16 cellular contexts compared by ENCODE assay signal in the genomic region with DNA sequence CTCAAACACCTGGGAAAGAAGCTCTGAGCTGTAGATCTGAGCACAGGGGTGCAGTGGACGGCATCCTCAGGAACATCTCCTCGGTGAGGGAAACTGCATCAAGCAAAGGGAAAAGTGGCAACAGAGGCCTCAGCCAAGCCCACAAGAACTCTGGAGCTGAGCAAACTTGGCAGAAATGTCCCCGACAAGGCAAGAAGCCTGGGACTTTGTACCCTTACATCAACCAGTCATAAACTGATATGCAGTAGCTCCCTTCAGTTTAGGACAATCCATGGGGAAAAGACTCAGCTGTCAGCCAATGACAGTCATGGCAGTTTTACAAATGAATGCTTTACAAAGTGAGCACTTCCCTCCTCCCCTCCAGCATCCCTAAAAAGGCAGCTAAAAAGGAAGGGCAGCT.
A peak's percentile ranks its signal among the peaks of the same experiment; 100 is the strongest.
DNase-seq lines count a peak whose midpoint lies in the region; ATAC-seq and TF ChIP-seq lines count a peak whose summit lies in the region.
"Had no signal": no experiment of that assay in that cellular context is flagged by ENCODE, and none has a peak within 500 bp of the region (broad histone marks: within the 10 kb centered on the region; RNA-seq: fewer than 3 reads in every experiment).

No MANE protein-coding gene starts in this region.

- 84% methylated on average over 3 of the region's 3 CpGs for WGBS in hepatocyte (ENCODE audit: low lambda C conversion rate, missing lambda C conversion rate)

- no peak for TF ChIP-seq CTCF in coronary artery (IDR thresholded peaks at IDR 0.05)
- no peak for TF ChIP-seq CTCF in hepatocyte (IDR thresholded peaks at IDR 0.05; ENCODE audit: poor library complexity)
- no peak for TF ChIP-seq CTCF in mucosa of descending colon (IDR thresholded peaks at IDR 0.05)

- H3K27me3 Mint-ChIP-seq in activated CD4-positive, alpha-beta T cell treated with anti-CD3 and anti-CD28 coated beads, Interleukin-2, amount 10 ng/mL, durations not matched to agents 24 days and 14 days: peaks cover 3% of the 10 kb centered on the region

- H4K20me1 ChIP-seq in hepatocyte (ENCODE audit: insufficient read depth, poor library complexity, severe bottlenecking): no peaks in the 10 kb centered on the region

- intact Hi-C loops in mucosa of descending colon (cut with DNase I, micrococcal nuclease): no loop called here
- intact Hi-C loops in activated CD4-positive, alpha-beta T cell treated with anti-CD3 and anti-CD28 coated beads, Interleukin-2, amount 10 ng/mL, durations not matched to agents 24 days and 14 days (cut with micrococcal nuclease): no loop called here

- DNase-seq in coronary artery (ENCODE audit: low spot score) (peak; percentile 7), hepatocyte (ENCODE audit: low spot score) (peak; percentile 44), mucosa of descending colon (peak in 1 of 3 donors; percentile 37), DMS 273 (lab: John Stamatoyannopoulos, UW; ENCODE audit: unreplicated experiment) (no peak)
- DNase-seq in activated CD4-positive, alpha-beta T cell treated with anti-CD3 and anti-CD28 coated beads, Interleukin-2, amount 10 ng/mL, durations not matched to agents 24 days and 14 days: no peak
- DNase-seq: ACHN; Caco-2; CD4-positive, alpha-beta T cell; DMS153; DMS79; GDM1; GM23248; IMR-90 had no signal

- no peaks in the 10 kb centered on the region for H3K27me3 ChIP-seq in hepatocyte

- H3K4me3 Mint-ChIP-seq in activated CD4-positive, alpha-beta T cell treated with anti-CD3 and anti-CD28 coated beads, Interleukin-2, amount 10 ng/mL, durations not matched to agents 24 days and 14 days: no peak overlapping the region
- H3K4me3 Mint-ChIP-seq: CD4-positive, alpha-beta T cell had no signal

- no peaks in the 10 kb centered on the region for H3K9me2 ChIP-seq in hepatocyte (replicated peaks; ENCODE audit: insufficient read depth)

- H3K4me3 ChIP-seq in coronary artery: no peak overlapping the region
- no peak overlapping the region for H3K4me3 ChIP-seq in hepatocyte
- no peak overlapping the region for H3K4me3 ChIP-seq in mucosa of descending colon
- H3K4me3 ChIP-seq: GM23248, HAP-1 had no signal

- H3K4me1 Mint-ChIP-seq in activated CD4-positive, alpha-beta T cell treated with anti-CD3 and anti-CD28 coated beads, Interleukin-2, amount 10 ng/mL, durations not matched to agents 24 days and 14 days: no peaks in the 10 kb centered on the region

- H3K4me1 ChIP-seq in hepatocyte (ENCODE audit: insufficient read depth) (peaks cover 6% of the 10 kb centered on the region), mucosa of descending colon (ENCODE audit: low read depth) (no peaks in the 10 kb centered on the region)
- H3K4me1 ChIP-seq: HAP-1 had no signal

- H3K9me3 ChIP-seq in hepatocyte (ENCODE audit: low read depth) (no peaks in the 10 kb centered on the region), mucosa of descending colon (no peaks in the 10 kb centered on the region)
- H3K9me3 ChIP-seq: HAP-1 had no signal

- H3K9me3 Mint-ChIP-seq in activated CD4-positive, alpha-beta T cell treated with anti-CD3 and anti-CD28 coated beads, Interleukin-2, amount 10 ng/mL, durations not matched to agents 24 days and 14 days: no peaks in the 10 kb centered on the region
- H3K9me3 Mint-ChIP-seq: CD4-positive, alpha-beta T cell had no signal

- H3K36me3 ChIP-seq in hepatocyte (replicated peaks; ENCODE audit: insufficient read depth, low read depth) (no peaks in the 10 kb centered on the region), mucosa of descending colon (ENCODE audit: low read depth) (no peaks in the 10 kb centered on the region)
- H3K36me3 ChIP-seq: HAP-1 had no signal

- H3K4me2 ChIP-seq in hepatocyte: no peak overlapping the region

- no peak overlapping the region for H2AFZ ChIP-seq in hepatocyte
- H2AFZ ChIP-seq: GM23248 had no signal

- ATAC-seq in mucosa of descending colon: peak; percentile 73
- ATAC-seq in HG02852 (IDR thresholded peaks at IDR 0.05; ENCODE audit: unreplicated experiment): no peak

- no peaks in the 10 kb centered on the region for H3K36me3 Mint-ChIP-seq in activated CD4-positive, alpha-beta T cell treated with anti-CD3 and anti-CD28 coated beads, Interleukin-2, amount 10 ng/mL, durations not matched to agents 24 days and 14 days (ENCODE audit: low read depth)

- H3K27ac ChIP-seq in coronary artery: no peak overlapping the region
- peak overlapping the region; percentile 66 for H3K27ac ChIP-seq in hepatocyte
- H3K27ac ChIP-seq: C4-2B, GM23248 had no signal

- no peak overlapping the region for H3K27ac Mint-ChIP-seq in activated CD4-positive, alpha-beta T cell treated with anti-CD3 and anti-CD28 coated beads, Interleukin-2, amount 10 ng/mL, durations not matched to agents 24 days and 14 days
- H3K27ac Mint-ChIP-seq: CD4-positive, alpha-beta T cell had no signal

- H3K79me2 ChIP-seq in hepatocyte: no peaks in the 10 kb centered on the region

Comparison
In these comparisons a context has a peak if more than half of its experiments do, and no peak if none do; other contexts are left out.
1. DNase-seq: peak in coronary artery (single experiment) and hepatocyte (single experiment); none in DMS 273 (single experiment) and activated CD4-positive, alpha-beta T cell treated with anti-CD3 and anti-CD28 coated beads, Interleukin-2, amount 10 ng/mL, durations not matched to agents 24 days and 14 days (single experiment).